10 cellular contexts compared by ENCODE assay signal in genomic region chr2:96895709-96896651, GRCh38. TPM values are rescaled to one million over a fixed set of nuclear protein-coding genes. Genes with fewer than 3 reads are reported as not detected.
DNase-seq lines count a peak whose midpoint lies in the region; ATAC-seq and TF ChIP-seq lines count a peak whose summit lies in the region.
"Had no signal": no experiment of that assay in that cellular context is flagged by ENCODE, and none has a peak within 500 bp of the region (broad histone marks: within the 10 kb centered on the region; RNA-seq: fewer than 3 reads in every experiment).

No MANE protein-coding gene starts in this region.

- no peak overlapping the region for H3T11ph ChIP-seq in H9 (ENCODE audit: low read length)

- no peak overlapping the region for H3K56ac ChIP-seq in H9 (ENCODE audit: insufficient read length, low read depth, low read length)

- H3K27ac Mint-ChIP-seq in H9 (peak overlapping the region; percentile 17 to 86 (median 82); a peak in 3 of 7 replicates), endothelial cell (ENCODE audit: unreplicated experiment) (no peak overlapping the region)
- H3K27ac Mint-ChIP-seq in activated T-helper 17 cell treated with anti-CD3 and anti-CD28 coated beads, Interleukin-2, amount 50 U/mL, for 72 hours, result no peak overlapping the region

- BruUV-seq in mammary epithelial cell (replicated peaks; lab: Mats Ljungman, UMichigan), result no TSS peak

- H3K14ac ChIP-seq in H9 (ENCODE audit: insufficient read depth, low read length), result peak overlapping the region; percentile 10; the same call in 1 of the 2 replicates
- H3K14ac ChIP-seq in trophoblast cell (ENCODE audit: low read length), result peak overlapping the region; percentile 18

- H3K4me3 ChIP-seq in mammary epithelial cell (replicated peaks in 1 of 3; ENCODE audit: insufficient read depth in 1 of 3, low read depth in 2 of 3, low read length in 3 of 3) (no peak overlapping the region), trophoblast cell (ENCODE audit: low read depth, low read length) (no peak overlapping the region)
- H3K4me3 ChIP-seq: GM12878 had no signal

- no peaks in the 10 kb centered on the region for H3K79me1 ChIP-seq in H9 (ENCODE audit: insufficient read depth, low read depth, low read length, poor library complexity, severe bottlenecking)
- peaks cover 29% of the 10 kb centered on the region for H3K79me1 ChIP-seq in trophoblast cell (ENCODE audit: low read length)

- H4K20me1 ChIP-seq in H9 (ENCODE audit: control insufficient read depth, insufficient read depth, insufficient read length) (no peaks in the 10 kb centered on the region), mammary epithelial cell (ENCODE audit: insufficient read depth, low read length) (no peaks in the 10 kb centered on the region)

- no peak overlapping the region for H2BK15ac ChIP-seq in H9 (ENCODE audit: low read depth, low read length)

- no peak overlapping the region for H3K23ac ChIP-seq in H9 (ENCODE audit: insufficient read length, low read depth, low read length)
- no peak overlapping the region for H3K23ac ChIP-seq in trophoblast cell (ENCODE audit: low read length)

- H4K5ac ChIP-seq in H9 (ENCODE audit: insufficient read length, low read depth, low read length), result no peak overlapping the region

- dilution Hi-C loops in mammary epithelial cell (cut with HindIII; ENCODE audit: low sequenced_read_pairs), result no loop called here

- H3K4me1 ChIP-seq in H9 (ENCODE audit: insufficient read depth, low read length) (peaks cover 9% of the 10 kb centered on the region; the same call in 1 of the 2 replicates), mammary epithelial cell (ENCODE audit: insufficient read depth, low read length) (peaks cover 36% of the 10 kb centered on the region), trophoblast cell (ENCODE audit: control insufficient read depth in 1 of 2, insufficient read depth in 2 of 2, low read length in 2 of 2) (peaks cover 31 to 45% of the 10 kb centered on the region in 2 experiments)

- H3K4me2 ChIP-seq in H9 (ENCODE audit: insufficient read depth, insufficient read length, low read length), result no peak overlapping the region
- peak overlapping the region; percentile 19 for H3K4me2 ChIP-seq in mammary epithelial cell (ENCODE audit: insufficient read depth, low read depth, low read length)
- no peak overlapping the region for H3K4me2 ChIP-seq in trophoblast cell (ENCODE audit: low read length)

- H3K36me3 Mint-ChIP-seq in H9 (ENCODE audit: insufficient read depth in 1 of 3, low read depth in 3 of 3) (no peaks in the 10 kb centered on the region), endothelial cell (ENCODE audit: low read depth, unreplicated experiment) (no peaks in the 10 kb centered on the region)
- no peaks in the 10 kb centered on the region for H3K36me3 Mint-ChIP-seq in activated T-helper 17 cell treated with anti-CD3 and anti-CD28 coated beads, Interleukin-2, amount 50 U/mL, for 72 hours (ENCODE audit: low read depth)

- no peak overlapping the region for H4K12ac ChIP-seq in trophoblast cell (ENCODE audit: low read depth, low read length)

- H3K23me2 ChIP-seq in H9 (ENCODE audit: insufficient read length, low read depth, low read length, poor library complexity, severe bottlenecking), result no peaks in the 10 kb centered on the region

- H2BK120ac ChIP-seq in H9 (ENCODE audit: low read depth, low read length, poor library complexity, severe bottlenecking) (no peak overlapping the region), trophoblast cell (ENCODE audit: insufficient read depth, low read length, poor library complexity) (peak overlapping the region; percentile 23)

- no peak overlapping the region for H3K27ac ChIP-seq in H9 (ENCODE audit: insufficient read length, low read depth, low read length)
- no peak overlapping the region for H3K27ac ChIP-seq in mammary epithelial cell (ENCODE audit: insufficient read depth, low read depth, low read length)
- no peak overlapping the region for H3K27ac ChIP-seq in trophoblast cell (ENCODE audit: low read depth, low read length)

- no peaks in the 10 kb centered on the region for H3K27me3 ChIP-seq in H9 (ENCODE audit: insufficient read depth, low read length)
- H3K27me3 ChIP-seq in mammary epithelial cell (ENCODE audit: insufficient read depth, low read length), result no peaks in the 10 kb centered on the region
- no peaks in the 10 kb centered on the region for H3K27me3 ChIP-seq in trophoblast cell (ENCODE audit: insufficient read depth, low read length)

- intact Hi-C loops in mammary epithelial cell (cut with micrococcal nuclease), result no loop called here

- H3K36me3 ChIP-seq in mammary epithelial cell (ENCODE audit: insufficient read depth, low read length), result no peaks in the 10 kb centered on the region
- no peaks in the 10 kb centered on the region for H3K36me3 ChIP-seq in trophoblast cell (ENCODE audit: control insufficient read depth in 1 of 2, insufficient read depth in 2 of 2, low read length in 2 of 2)

- CTCF ChIA-PET in mammary epithelial cell (lab: Charles Lee; ENCODE audit: low non-redundant PET), result no interaction called here

- H3K18ac ChIP-seq in H9 (ENCODE audit: insufficient read length, low read depth, low read length), result no peak overlapping the region
- H3K18ac ChIP-seq in trophoblast cell (ENCODE audit: low read length), result peak overlapping the region; percentile 27

- no peak overlapping the region for H2BK20ac ChIP-seq in H9 (ENCODE audit: low read depth, low read length, poor library complexity, severe bottlenecking)

- no peak for ATAC-seq in activated T-helper 17 cell treated with anti-CD3 and anti-CD28 coated beads, Interleukin-2, amount 50 U/mL, for 72 hours (replicated peaks)
- ATAC-seq: GM12878 had no signal

- H3K4me1 Mint-ChIP-seq in H9, result peaks cover 24 to 25% of the 10 kb centered on the region in 2 experiments
- H3K4me1 Mint-ChIP-seq in activated T-helper 17 cell treated with anti-CD3 and anti-CD28 coated beads, Interleukin-2, amount 50 U/mL, for 72 hours, result peaks cover 20% of the 10 kb centered on the region
- peaks cover 37% of the 10 kb centered on the region for H3K4me1 Mint-ChIP-seq in endothelial cell (ENCODE audit: unreplicated experiment)

- H4K91ac ChIP-seq in H9 (ENCODE audit: insufficient read length, low read depth, low read length) (no peak overlapping the region), trophoblast cell (ENCODE audit: low read depth, low read length) (peak overlapping the region; percentile 26)

- no CpG with 5 or more reads among the region's 18 CpGs for WGBS in H9 (ENCODE audit: extremely low coverage, insufficient read length, low lambda C conversion rate)
- 75% methylated on average over 17 of the region's 18 CpGs for WGBS in mammary epithelial cell (ENCODE audit: low coverage, missing lambda C conversion rate)
- WGBS in trophoblast cell (ENCODE audit: extremely low coverage, insufficient coverage, insufficient read length), result no CpG with 5 or more reads among the region's 18 CpGs

- peak; percentile 67 for DNase-seq in H9
- peak; percentile 73 for DNase-seq in NCI-H2107 treated with DMSO at 0.1 percent for 48 hours (lab: John Stamatoyannopoulos, UW; ENCODE audit: unreplicated experiment)
- peak; percentile 67 for DNase-seq in mammary epithelial cell
- DNase-seq in trophoblast cell, result no peak
- no peak for DNase-seq in MV-4-11 (lab: John Stamatoyannopoulos, UW)
- DNase-seq in endothelial cell (ENCODE audit: low spot score), result no peak
- DNase-seq in stimulated activated naive CD4-positive, alpha-beta T cell (lab: John Stamatoyannopoulos, UW), result no peak
- DNase-seq: cerebellar nuclear complex had no signal

- H2AK5ac ChIP-seq in H9 (ENCODE audit: insufficient read length, low read length) (no peak overlapping the region), trophoblast cell (ENCODE audit: low read length) (peak overlapping the region; percentile 75)

- H3K9ac ChIP-seq in H9 (ENCODE audit: extremely low read depth, insufficient read length, low read length), result no peak overlapping the region
- H3K9ac ChIP-seq in mammary epithelial cell (ENCODE audit: insufficient read depth, low read length), result no peak overlapping the region
- H3K9ac ChIP-seq in trophoblast cell (ENCODE audit: low read length), result no peak overlapping the region

- H2AFZ ChIP-seq in H9 (ENCODE audit: low read length), result no peak overlapping the region
- H2AFZ ChIP-seq in mammary epithelial cell (ENCODE audit: low read depth, low read length), result no peak overlapping the region
- H2AFZ ChIP-seq in trophoblast cell (ENCODE audit: insufficient read depth, low read length, poor library complexity), result no peak overlapping the region

- H3K4ac ChIP-seq in H9 (ENCODE audit: low read depth, low read length), result no peak overlapping the region
- no peak overlapping the region for H3K4ac ChIP-seq in trophoblast cell (ENCODE audit: low read depth, low read length)

- in situ Hi-C loops in mammary epithelial cell (cut with MboI; ENCODE audit: low sequenced_read_pairs in 2 of 2), result no loop called here

- H3K9me3 Mint-ChIP-seq in H9, result no peaks in the 10 kb centered on the region
- no peaks in the 10 kb centered on the region for H3K9me3 Mint-ChIP-seq in activated T-helper 17 cell treated with anti-CD3 and anti-CD28 coated beads, Interleukin-2, amount 50 U/mL, for 72 hours
- no peaks in the 10 kb centered on the region for H3K9me3 Mint-ChIP-seq in endothelial cell (ENCODE audit: unreplicated experiment)

- H3K9me3 ChIP-seq in H9 (ENCODE audit: control insufficient read depth, low read depth, low read length) (no peaks in the 10 kb centered on the region), mammary epithelial cell (replicated peaks; ENCODE audit: insufficient read depth, low read length) (no peaks in the 10 kb centered on the region), trophoblast cell (ENCODE audit: insufficient read depth, low read depth, low read length) (no peaks in the 10 kb centered on the region)

- no peak overlapping the region for H4K8ac ChIP-seq in H9 (replicated peaks; ENCODE audit: insufficient read length, low read depth, low read length)
- H4K8ac ChIP-seq in trophoblast cell (ENCODE audit: low read depth, low read length), result no peak overlapping the region

- H2BK5ac ChIP-seq in H9 (ENCODE audit: insufficient read length, low read length) (no peak overlapping the region), trophoblast cell (ENCODE audit: low read depth, low read length, poor library complexity) (no peak overlapping the region)

- H2BK12ac ChIP-seq in H9 (ENCODE audit: insufficient read length, low read depth, low read length), result no peak overlapping the region
- H2BK12ac ChIP-seq in trophoblast cell (ENCODE audit: low read length), result peak overlapping the region; percentile 55

- peaks cover 5% of the 10 kb centered on the region; the same call in 1 of the 2 replicates for H3K27me3 Mint-ChIP-seq in H9 (ENCODE audit: low read depth)
- H3K27me3 Mint-ChIP-seq in activated T-helper 17 cell treated with anti-CD3 and anti-CD28 coated beads, Interleukin-2, amount 50 U/mL, for 72 hours, result no peaks in the 10 kb centered on the region
- H3K27me3 Mint-ChIP-seq in endothelial cell (ENCODE audit: unreplicated experiment), result peaks cover 19% of the 10 kb centered on the region

- H3K4me3 Mint-ChIP-seq in H9 (no peak overlapping the region; a peak in 1 of 5 replicates), endothelial cell (ENCODE audit: unreplicated experiment) (no peak overlapping the region)
- no peak overlapping the region for H3K4me3 Mint-ChIP-seq in activated T-helper 17 cell treated with anti-CD3 and anti-CD28 coated beads, Interleukin-2, amount 50 U/mL, for 72 hours

- H3K79me2 ChIP-seq in H9 (ENCODE audit: insufficient read depth, low read length) (no peaks in the 10 kb centered on the region), mammary epithelial cell (ENCODE audit: insufficient read depth, low read length) (no peaks in the 10 kb centered on the region), trophoblast cell (ENCODE audit: control insufficient read depth, insufficient read depth, low read length, poor library complexity) (peaks cover 8% of the 10 kb centered on the region)

- no peak for TF ChIP-seq CTCF in H9 (conservative IDR thresholded peaks at IDR 0.05)
- TF ChIP-seq CTCF in mammary epithelial cell (conservative IDR thresholded peaks at IDR 0.05 in 1 of 2, IDR thresholded peaks at IDR 0.05 in 1 of 2; ENCODE audit: extremely low read depth in 1 of 2, insufficient read depth in 1 of 2, low read depth in 1 of 2, low read length in 2 of 2), result no peak
- no peak for TF ChIP-seq CTCF in endothelial cell (IDR thresholded peaks at IDR 0.05; ENCODE audit: unreplicated experiment)

RNA-seq across cellular contexts. Expression of gene SEMA4C, which starts 26.1 kb away (rescaled TPM):
- total RNA-seq in H9 (2021) (81.6 and 87.2 TPM in 2 replicates), mammary epithelial cell (10 to 100 TPM; 13.2 to 14.0 TPM), endothelial cell (ENCODE audit: unreplicated experiment) (279 TPM)
- polyA plus RNA-seq in mammary epithelial cell, result 6.9 TPM
- polyA minus RNA-seq in mammary epithelial cell, result 7.3 TPM
- polyA plus RNA-seq in trophoblast cell (2013), result 157 and 161 TPM in 2 replicates
- total RNA-seq in activated T-helper 17 cell treated with anti-CD3 and anti-CD28 coated beads, Interleukin-2, amount 50 U/mL, for 72 hours, result 1 to 10 TPM; 8.3 to 9.6 TPM

RNA-seq across cellular contexts. Expression of gene ANKRD39, which starts 38.2 kb away (rescaled TPM):
- total RNA-seq in H9 (2021) (13.0 and 13.9 TPM in 2 replicates), mammary epithelial cell (10 to 100 TPM in 1 of 2 donors, 1 to 10 TPM in 1; 7.8 to 12.3 TPM), endothelial cell (ENCODE audit: unreplicated experiment) (14.9 TPM)
- polyA plus RNA-seq in mammary epithelial cell, result 13.8 TPM
- polyA minus RNA-seq in mammary epithelial cell, result 2.8 TPM
- 32.8 and 33.4 TPM in 2 replicates for polyA plus RNA-seq in trophoblast cell (2013)
- 10 to 100 TPM; 25.2 to 52.3 TPM for total RNA-seq in activated T-helper 17 cell treated with anti-CD3 and anti-CD28 coated beads, Interleukin-2, amount 50 U/mL, for 72 hours

RNA-seq across cellular contexts. Expression of gene ANKRD23, which starts 52.2 kb away (rescaled TPM):
- total RNA-seq in H9 (2021) (2.3 and 2.4 TPM in 2 replicates), mammary epithelial cell (1 to 10 TPM in 1 of 2 donors, under 1 TPM in 1; 0.82 to 1.7 TPM), endothelial cell (ENCODE audit: unreplicated experiment) (4.7 TPM)
- polyA plus RNA-seq in mammary epithelial cell, result 0.49 TPM
- 0.36 TPM for polyA minus RNA-seq in mammary epithelial cell
- 4.5 and 4.7 TPM in 2 replicates for polyA plus RNA-seq in trophoblast cell (2013)
- 10 to 100 TPM in 1 of 2 donors, 1 to 10 TPM in 1; 6.8 to 11.7 TPM for total RNA-seq in activated T-helper 17 cell treated with anti-CD3 and anti-CD28 coated beads, Interleukin-2, amount 50 U/mL, for 72 hours

Comparison
In these comparisons a context has a peak if more than half of its experiments do, and no peak if none do; other contexts are left out.
1. DNase-seq: peak in H9 (single experiment), NCI-H2107 treated with DMSO at 0.1 percent for 48 hours (single experiment) and mammary epithelial cell (single experiment); none in trophoblast cell (0 of 2), MV-4-11 (single experiment), endothelial cell (single experiment) and stimulated activated naive CD4-positive, alpha-beta T cell (0 of 6).
2. H3K27ac Mint-ChIP-seq: peak in H9 (3 of 3); none in activated T-helper 17 cell treated with anti-CD3 and anti-CD28 coated beads, Interleukin-2, amount 50 U/mL, for 72 hours (single experiment) and endothelial cell (single experiment).